10 cellular contexts compared by ENCODE assay signal in genomic region chr20:34249291-34249690, GRCh38. TPM values are rescaled to one million over a fixed set of nuclear protein-coding genes. Genes with fewer than 3 reads are reported as not detected.
DNase-seq lines count a peak whose midpoint lies in the region; ATAC-seq and TF ChIP-seq lines count a peak whose summit lies in the region.
"Had no signal": no experiment of that assay in that cellular context is flagged by ENCODE, and none has a peak within 500 bp of the region (broad histone marks: within the 10 kb centered on the region; RNA-seq: fewer than 3 reads in every experiment).

No MANE protein-coding gene starts in this region.

- no peaks in the 10 kb centered on the region for H3K9me3 Mint-ChIP-seq in T-helper 1 cell treated with Interleukin-12 subunit alpha and Interleukin-12 subunit beta and Interleukin-4 antibody, amounts not matched to agents 30 μg/mL and 1 μg/mL, for 36 hours

- H3K36me3 ChIP-seq in GM06990 (ENCODE audit: control insufficient read depth, insufficient read depth, low read length), result no peaks in the 10 kb centered on the region
- H3K36me3 ChIP-seq in tibial nerve, result no peaks in the 10 kb centered on the region

- H3K36me3 Mint-ChIP-seq in T-helper 1 cell treated with Interleukin-12 subunit alpha and Interleukin-12 subunit beta and Interleukin-4 antibody, amounts not matched to agents 30 μg/mL and 1 μg/mL, for 36 hours (ENCODE audit: low read depth), result no peaks in the 10 kb centered on the region

- whole genome bisulfite sequencing in tibial nerve, 2 donors, result 77 to 80% methylated on average over 6 of the region's 6 CpGs

- peak; percentile 9 for DNase-seq in GM06990 (ENCODE audit: extremely low read depth, insufficient read length)
- DNase-seq in medulla oblongata (ENCODE audit: extremely low spot score), result peak; percentile 30
- DNase-seq in tibial nerve (ENCODE audit: low spot score in 2 of 2), result no peak
- no peak for DNase-seq in coronary artery (ENCODE audit: low spot score)
- DNase-seq: activated gamma-delta T cell had no signal

- TF ChIP-seq POLR2A in tibial nerve (IDR thresholded peaks at IDR 0.05), result no peak

- no peaks in the 10 kb centered on the region for H3K27me3 Mint-ChIP-seq in T-helper 1 cell treated with Interleukin-12 subunit alpha and Interleukin-12 subunit beta and Interleukin-4 antibody, amounts not matched to agents 30 μg/mL and 1 μg/mL, for 36 hours (ENCODE audit: low read depth)

- H3K27ac Mint-ChIP-seq in T-helper 1 cell treated with Interleukin-12 subunit alpha and Interleukin-12 subunit beta and Interleukin-4 antibody, amounts not matched to agents 30 μg/mL and 1 μg/mL, for 36 hours, result peak overlapping the region; percentile 8

- H3K4me1 Mint-ChIP-seq in T-helper 1 cell treated with Interleukin-12 subunit alpha and Interleukin-12 subunit beta and Interleukin-4 antibody, amounts not matched to agents 30 μg/mL and 1 μg/mL, for 36 hours (ENCODE audit: low read depth), result peaks cover 8% of the 10 kb centered on the region

- H3K4me3 Mint-ChIP-seq in T-helper 1 cell treated with Interleukin-12 subunit alpha and Interleukin-12 subunit beta and Interleukin-4 antibody, amounts not matched to agents 30 μg/mL and 1 μg/mL, for 36 hours, result peak overlapping the region; percentile 23

- H3K4me1 ChIP-seq in tibial nerve, result no peaks in the 10 kb centered on the region

- TF ChIP-seq CTCF in GM06990 (IDR thresholded peaks at IDR 0.05; ENCODE audit: insufficient read depth, low read length, poor library complexity, severe bottlenecking) (no peak), tibial nerve (IDR thresholded peaks at IDR 0.05) (no peak), coronary artery (IDR thresholded peaks at IDR 0.05) (no peak)

- no peaks in the 10 kb centered on the region for H3K9me3 ChIP-seq in tibial nerve

- peak; percentile 75 for ATAC-seq in HG02798 (IDR thresholded peaks at IDR 0.05; ENCODE audit: poor library complexity, unreplicated experiment)
- ATAC-seq in GM18907 (IDR thresholded peaks at IDR 0.05; ENCODE audit: unreplicated experiment), result no peak
- ATAC-seq in HG03342 (IDR thresholded peaks at IDR 0.05; ENCODE audit: unreplicated experiment), result no peak

- H3K4me3 ChIP-seq in GM06990 (replicated peaks; ENCODE audit: low read depth, low read length) (no peak overlapping the region), tibial nerve (no peak overlapping the region), coronary artery (no peak overlapping the region)

- H3K27me3 ChIP-seq in GM06990 (replicated peaks; ENCODE audit: control insufficient read depth, insufficient read depth, low read length), result no peaks in the 10 kb centered on the region
- H3K27me3 ChIP-seq in tibial nerve, result no peaks in the 10 kb centered on the region

- H3K27ac ChIP-seq in tibial nerve (no peak overlapping the region), coronary artery (no peak overlapping the region)

- TF ChIP-seq EP300 in tibial nerve (IDR thresholded peaks at IDR 0.05), result no peak

RNA-seq across cellular contexts. Expression of gene ASIP, which starts 8.1 kb away (rescaled TPM):
- 10 to 100 TPM in 1 of 4 donors, 1 to 10 TPM in 2, not detected in 1; 1.4 to 10.5 (median 3.3) TPM for total RNA-seq in tibial nerve
- total RNA-seq: H1 had no signal

RNA-seq across cellular contexts. Expression of gene AHCY, which starts 53.9 kb away (rescaled TPM):
- total RNA-seq in tibial nerve, result 100 to 1,000 TPM in 1 of 4 donors, 10 to 100 TPM in 3; 77.8 to 110 (median 83.1) TPM

Comparison
In these comparisons a context has a peak if more than half of its experiments do, and no peak if none do; other contexts are left out.
1. DNase-seq: peak in GM06990 (single experiment) and medulla oblongata (single experiment); none in tibial nerve (0 of 2) and coronary artery (single experiment).